23 cellular contexts compared by ENCODE assay signal in genomic region chr5:150614651-150615040, GRCh38. TPM values are rescaled to one million over a fixed set of nuclear protein-coding genes. Genes with fewer than 3 reads are reported as not detected.
DNase-seq lines count a peak whose midpoint lies in the region; ATAC-seq and TF ChIP-seq lines count a peak whose summit lies in the region.
"Had no signal": no experiment of that assay in that cellular context is flagged by ENCODE, and none has a peak within 500 bp of the region (broad histone marks: within the 10 kb centered on the region; RNA-seq: fewer than 3 reads in every experiment).

No MANE protein-coding gene starts in this region.

- H3K4me2 ChIP-seq in BLaER1 (peak overlapping the region; percentile 80), smooth muscle cell (no peak overlapping the region)

- H3K9me3 ChIP-seq in BLaER1 = no peaks in the 10 kb centered on the region
- no peaks in the 10 kb centered on the region for H3K9me3 ChIP-seq in left ventricle myocardium inferior (replicated peaks)
- H3K9me3 ChIP-seq in gastrocnemius medialis = no peaks in the 10 kb centered on the region
- no peaks in the 10 kb centered on the region for H3K9me3 ChIP-seq in smooth muscle cell (replicated peaks; ENCODE audit: low read depth)
- H3K9me3 ChIP-seq in upper lobe of right lung = no peaks in the 10 kb centered on the region
- H3K9me3 ChIP-seq: left lung, ovary had no signal

- H3K4me3 ChIP-seq in BLaER1 = peak overlapping the region; percentile 22; the same call in 1 of the 2 replicates
- peak overlapping the region; percentile 41 for H3K4me3 ChIP-seq in left ventricle myocardium inferior
- no peak overlapping the region for H3K4me3 ChIP-seq in gastrocnemius medialis
- H3K4me3 ChIP-seq in smooth muscle cell = no peak overlapping the region
- no peak overlapping the region for H3K4me3 ChIP-seq in upper lobe of right lung
- H3K4me3 ChIP-seq: left lung, ovary, skin epidermis had no signal

- TF ChIP-seq CTCF in VCaP (conservative IDR thresholded peaks at IDR 0.05) (no peak), left ventricle myocardium inferior (IDR thresholded peaks at IDR 0.05; ENCODE audit: borderline replicate concordance) (no peak), gastrocnemius medialis (IDR thresholded peaks at IDR 0.05 in 4 of 5, conservative IDR thresholded peaks at IDR 0.05 in 1 of 5) (no peak), smooth muscle cell (IDR thresholded peaks at IDR 0.05; ENCODE audit: borderline replicate concordance, insufficient read depth, poor library complexity, severe bottlenecking) (no peak), upper lobe of right lung (IDR thresholded peaks at IDR 0.05) (no peak)

- 96% methylated on average over 4 of the region's 4 CpGs for WGBS in smooth muscle cell (ENCODE audit: low lambda C conversion rate)

- H3K9ac ChIP-seq in BLaER1 (peak overlapping the region; percentile 58; the same call in 1 of the 2 replicates), smooth muscle cell (ENCODE audit: low read depth) (no peak overlapping the region)

- DNase-seq in left ventricle myocardium inferior (no peak), gastrocnemius medialis (no peak), smooth muscle cell (lab: John Stamatoyannopoulos, UW; ENCODE audit: unreplicated experiment) (no peak), upper lobe of right lung (no peak)
- no peak for DNase-seq in activated naive CD8-positive, alpha-beta T cell treated with anti-CD3 and anti-CD28 coated beads for 36 hours
- DNase-seq: activated CD4-positive, alpha-beta T cell treated with anti-CD3 and anti-CD28 coated beads for 4 hours; activated CD8-positive, alpha-beta memory T cell treated with anti-CD3 and anti-CD28 coated beads, Interleukin-2, amount 10 ng/mL, durations not matched to agents 7 days and 5 days; activated naive CD8-positive, alpha-beta T cell treated with anti-CD3 and anti-CD28 coated beads, Interleukin-2, amount 10 ng/mL, durations not matched to agents 7 days and 5 days; CD8-positive, alpha-beta T cell; foreskin melanocyte; KBM-7; left lung; MV-4-11; NCI-H187 treated with DMSO at 0.1 percent for 48 hours; NCI-H446 treated with DMSO at 0.1 percent for 48 hours; stimulated activated CD4-positive, alpha-beta T cell treated with anti-CD3 and anti-CD28 coated beads, Interleukin-4, amount 100 ng/mL, for 1 hour had no signal

- H3K36me3 ChIP-seq in BLaER1 = no peaks in the 10 kb centered on the region
- no peaks in the 10 kb centered on the region for H3K36me3 ChIP-seq in left ventricle myocardium inferior
- H3K36me3 ChIP-seq in gastrocnemius medialis = no peaks in the 10 kb centered on the region
- H3K36me3 ChIP-seq in smooth muscle cell (ENCODE audit: low read depth) = no peaks in the 10 kb centered on the region
- no peaks in the 10 kb centered on the region for H3K36me3 ChIP-seq in upper lobe of right lung
- H3K36me3 ChIP-seq: left lung, ovary had no signal

- no peaks in the 10 kb centered on the region for H3K27me3 Mint-ChIP-seq in activated naive CD8-positive, alpha-beta T cell treated with anti-CD3 and anti-CD28 coated beads for 36 hours

- no peaks in the 10 kb centered on the region for H3K79me2 ChIP-seq in smooth muscle cell (ENCODE audit: low read depth)

- intact Hi-C loops in left ventricle myocardium inferior (cut with micrococcal nuclease) = no loop called here
- intact Hi-C loops in gastrocnemius medialis (cut with DNase I; ENCODE audit: low total_unique reads) = loop anchor here (5.0 kb wide), 1 partner anchor 43 kb away; no protein-coding TSS in a partner anchor
- intact Hi-C loops in upper lobe of right lung (cut with DNase I) = no loop called here

- H3K9me3 Mint-ChIP-seq in activated naive CD8-positive, alpha-beta T cell treated with anti-CD3 and anti-CD28 coated beads for 36 hours = no peaks in the 10 kb centered on the region
- H3K9me3 Mint-ChIP-seq: activated naive CD8-positive, alpha-beta T cell treated with anti-CD3 and anti-CD28 coated beads, Interleukin-2, amount 10 ng/mL, durations not matched to agents 7 days and 5 days; activated T-helper 17 cell treated with anti-CD3 and anti-CD28 coated beads, Interleukin-2, amount 50 U/mL, for 72 hours; CD8-positive, alpha-beta T cell had no signal

- no peaks in the 10 kb centered on the region for H3K36me3 Mint-ChIP-seq in activated naive CD8-positive, alpha-beta T cell treated with anti-CD3 and anti-CD28 coated beads for 36 hours
- H3K36me3 Mint-ChIP-seq: activated CD8-positive, alpha-beta memory T cell treated with anti-CD3 and anti-CD28 coated beads, Interleukin-2, amount 10 ng/mL, durations not matched to agents 7 days and 5 days; activated naive CD8-positive, alpha-beta T cell treated with anti-CD3 and anti-CD28 coated beads, Interleukin-2, amount 10 ng/mL, durations not matched to agents 7 days and 5 days; CD8-positive, alpha-beta T cell had no signal

- in situ Hi-C loops in gastrocnemius medialis (cut with MboI; ENCODE audit: low sequenced_read_pairs in 4 of 4) = no loop called here

- H3K4me3 Mint-ChIP-seq in activated naive CD8-positive, alpha-beta T cell treated with anti-CD3 and anti-CD28 coated beads for 36 hours = no peak overlapping the region
- H3K4me3 Mint-ChIP-seq: activated CD8-positive, alpha-beta memory T cell treated with anti-CD3 and anti-CD28 coated beads, Interleukin-2, amount 10 ng/mL, durations not matched to agents 7 days and 5 days; activated naive CD8-positive, alpha-beta T cell treated with anti-CD3 and anti-CD28 coated beads, Interleukin-2, amount 10 ng/mL, durations not matched to agents 7 days and 5 days; activated T-helper 17 cell treated with anti-CD3 and anti-CD28 coated beads, Interleukin-2, amount 50 U/mL, for 72 hours; CD8-positive, alpha-beta T cell had no signal

- H3K27me3 ChIP-seq in BLaER1 = no peaks in the 10 kb centered on the region
- no peaks in the 10 kb centered on the region for H3K27me3 ChIP-seq in left ventricle myocardium inferior (ENCODE audit: low read depth)
- H3K27me3 ChIP-seq in gastrocnemius medialis = no peaks in the 10 kb centered on the region
- no peaks in the 10 kb centered on the region for H3K27me3 ChIP-seq in smooth muscle cell (ENCODE audit: low read depth)
- no peaks in the 10 kb centered on the region for H3K27me3 ChIP-seq in upper lobe of right lung
- H3K27me3 ChIP-seq: left lung, ovary had no signal

- H4K20me1 ChIP-seq in BLaER1 = no peaks in the 10 kb centered on the region
- H4K20me1 ChIP-seq in smooth muscle cell (ENCODE audit: low read depth) = no peaks in the 10 kb centered on the region

- no peak for ATAC-seq in gastrocnemius medialis
- no peak for ATAC-seq in upper lobe of right lung
- ATAC-seq in GM19463 (IDR thresholded peaks at IDR 0.05; ENCODE audit: unreplicated experiment) = no peak
- ATAC-seq: activated CD8-positive, alpha-beta memory T cell treated with anti-CD3 and anti-CD28 coated beads, Interleukin-2, amount 10 ng/mL, durations not matched to agents 7 days and 5 days; activated T-helper 17 cell treated with anti-CD3 and anti-CD28 coated beads, Interleukin-2, amount 50 U/mL, for 72 hours; CD8-positive, alpha-beta T cell had no signal

- H3K4me1 ChIP-seq in BLaER1 = peaks cover 99% of the 10 kb centered on the region
- H3K4me1 ChIP-seq in left ventricle myocardium inferior = peaks cover 100% of the 10 kb centered on the region
- peaks cover 97 to 98% of the 10 kb centered on the region in 2 donors for H3K4me1 ChIP-seq in gastrocnemius medialis
- H3K4me1 ChIP-seq in smooth muscle cell (ENCODE audit: low read depth) = peaks cover 5% of the 10 kb centered on the region
- H3K4me1 ChIP-seq in upper lobe of right lung = peaks cover 74% of the 10 kb centered on the region

- no peaks in the 10 kb centered on the region for H3F3A ChIP-seq in smooth muscle cell (ENCODE audit: low read depth)

- no peak overlapping the region for H2AFZ ChIP-seq in smooth muscle cell (ENCODE audit: low read depth)

- no peak overlapping the region for H3K27ac Mint-ChIP-seq in activated naive CD8-positive, alpha-beta T cell treated with anti-CD3 and anti-CD28 coated beads for 36 hours
- H3K27ac Mint-ChIP-seq: activated CD8-positive, alpha-beta memory T cell treated with anti-CD3 and anti-CD28 coated beads, Interleukin-2, amount 10 ng/mL, durations not matched to agents 7 days and 5 days; activated naive CD8-positive, alpha-beta T cell treated with anti-CD3 and anti-CD28 coated beads, Interleukin-2, amount 10 ng/mL, durations not matched to agents 7 days and 5 days; activated T-helper 17 cell treated with anti-CD3 and anti-CD28 coated beads, Interleukin-2, amount 50 U/mL, for 72 hours; CD8-positive, alpha-beta T cell had no signal

- H3K27ac ChIP-seq in BLaER1 = peak overlapping the region; percentile 67
- peak overlapping the region; percentile 70 for H3K27ac ChIP-seq in VCaP
- H3K27ac ChIP-seq in left ventricle myocardium inferior (replicated peaks) = peak overlapping the region; percentile 99
- peak overlapping the region; percentile 94 to 98 (median 97) for H3K27ac ChIP-seq in gastrocnemius medialis
- H3K27ac ChIP-seq in smooth muscle cell (ENCODE audit: low read depth) = no peak overlapping the region
- H3K27ac ChIP-seq in upper lobe of right lung = no peak overlapping the region
- H3K27ac ChIP-seq: epithelial cell of prostate had no signal

- no peak for TF ChIP-seq POLR2A in gastrocnemius medialis (IDR thresholded peaks at IDR 0.05)

- H3K4me1 Mint-ChIP-seq in activated naive CD8-positive, alpha-beta T cell treated with anti-CD3 and anti-CD28 coated beads for 36 hours = no peaks in the 10 kb centered on the region
- H3K4me1 Mint-ChIP-seq: activated CD8-positive, alpha-beta memory T cell treated with anti-CD3 and anti-CD28 coated beads, Interleukin-2, amount 10 ng/mL, durations not matched to agents 7 days and 5 days; activated naive CD8-positive, alpha-beta T cell treated with anti-CD3 and anti-CD28 coated beads, Interleukin-2, amount 10 ng/mL, durations not matched to agents 7 days and 5 days; activated T-helper 17 cell treated with anti-CD3 and anti-CD28 coated beads, Interleukin-2, amount 50 U/mL, for 72 hours had no signal

RNA-seq across cellular contexts. Expression of gene SYNPO, which starts 25.8 kb away (rescaled TPM):
- total RNA-seq in left ventricle myocardium inferior = 715 TPM
- 100 to 1,000 TPM; 419 to 569 (median 539) TPM for total RNA-seq in gastrocnemius medialis
- 30.5 and 46.4 TPM in 2 replicates for total RNA-seq in smooth muscle cell
- 34.2 and 36.9 TPM in 2 replicates for polyA plus RNA-seq in smooth muscle cell
- total RNA-seq in upper lobe of right lung = 151 TPM
- total RNA-seq in activated naive CD8-positive, alpha-beta T cell treated with anti-CD3 and anti-CD28 coated beads for 36 hours = under 1 TPM; 0.39 to 0.76 TPM

RNA-seq across cellular contexts. Expression of gene MYOZ3, which starts 46.4 kb away (rescaled TPM):
- total RNA-seq in left ventricle myocardium inferior = 6.2 TPM
- 10 to 100 TPM in 3 of 4 donors, 1 to 10 TPM in 1; 4.8 to 12.6 (median 11.3) TPM for total RNA-seq in gastrocnemius medialis
- 6.4 and 8.2 TPM in 2 replicates for total RNA-seq in smooth muscle cell
- polyA plus RNA-seq in smooth muscle cell = 7.9 and 12.2 TPM in 2 replicates
- 1.7 TPM for total RNA-seq in upper lobe of right lung
- total RNA-seq in activated naive CD8-positive, alpha-beta T cell treated with anti-CD3 and anti-CD28 coated beads for 36 hours = under 1 TPM; 0.06 to 0.16 TPM
- total RNA-seq: activated CD8-positive, alpha-beta memory T cell treated with anti-CD3 and anti-CD28 coated beads, Interleukin-2, amount 10 ng/mL, durations not matched to agents 7 days and 5 days; CD8-positive, alpha-beta T cell had no signal

Comparison
In these comparisons a context has a peak if more than half of its experiments do, and no peak if none do; other contexts are left out.
1. H3K27ac ChIP-seq: peak in BLaER1 (single experiment), VCaP (single experiment), left ventricle myocardium inferior (single experiment) and gastrocnemius medialis (4 of 4); none in smooth muscle cell (single experiment) and upper lobe of right lung (single experiment).
2. H3K4me3 ChIP-seq: peak in BLaER1 (single experiment) and left ventricle myocardium inferior (single experiment); none in gastrocnemius medialis (0 of 4), smooth muscle cell (single experiment) and upper lobe of right lung (single experiment).
3. RNA of gene SYNPO, which starts 25.8 kb away (total RNA-seq): 715 TPM in left ventricle myocardium inferior (single experiment), 419 to 569 TPM in gastrocnemius medialis, 151 TPM in upper lobe of right lung (single experiment) and 30.5 to 46.4 TPM in smooth muscle cell; 0.39 to 0.76 TPM in activated naive CD8-positive, alpha-beta T cell treated with anti-CD3 and anti-CD28 coated beads for 36 hours; every median in the first group is over 10 times any median in the second.